ENCODE assay signal across 28 cellular contexts in the genomic region with DNA sequence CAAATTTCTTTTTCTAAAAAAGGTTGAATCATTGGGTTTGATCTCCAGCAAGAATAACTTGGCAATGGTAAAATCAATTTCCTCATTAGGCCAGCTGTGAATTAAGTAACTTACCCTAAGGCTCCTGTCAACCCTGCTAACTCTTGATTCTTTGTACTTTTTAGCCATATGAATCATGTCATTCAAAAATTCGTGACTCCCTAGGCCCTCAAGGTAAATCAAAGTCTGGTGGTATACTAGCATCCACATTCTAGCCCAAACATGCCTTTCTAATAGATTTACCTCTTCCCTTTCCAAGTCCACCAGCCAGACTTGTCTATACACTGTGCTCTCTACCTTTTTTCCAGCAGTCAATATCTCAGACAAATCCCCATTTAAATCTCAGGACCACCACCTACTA.
"Had no signal": no experiment of that assay in that cellular context is flagged by ENCODE, and none has a peak within 500 bp of the region (broad histone marks: within the 10 kb centered on the region; RNA-seq: fewer than 3 reads in every experiment).

No MANE protein-coding gene starts in this region.

- H3K27ac Mint-ChIP-seq: activated CD4-positive, alpha-beta memory T cell treated with anti-CD3 and anti-CD28 coated beads for 36 hours; activated CD4-positive, alpha-beta T cell treated with anti-CD3 and anti-CD28 coated beads for 36 hours; activated CD4-positive, alpha-beta T cell treated with anti-CD3 and anti-CD28 coated beads, Interleukin-2, amount 10 ng/mL, durations not matched to agents 24 days and 14 days; activated CD8-positive, alpha-beta memory T cell treated with anti-CD3 and anti-CD28 coated beads, Interleukin-2, amount 10 ng/mL, durations not matched to agents 7 days and 5 days; activated CD8-positive, alpha-beta T cell treated with anti-CD3 and anti-CD28 coated beads, Interleukin-2, amount 10 ng/mL, durations not matched to agents 7 days and 5 days; activated naive CD4-positive, alpha-beta T cell treated with anti-CD3 and anti-CD28 coated beads, Interleukin-2, amount 10 ng/mL, durations not matched to agents 7 days and 5 days; activated naive CD4-positive, alpha-beta T cell treated with anti-CD3 and anti-CD28 coated beads, Interleukin-2, amount 50 U/mL, for 72 hours; activated naive CD8-positive, alpha-beta T cell treated with anti-CD3 and anti-CD28 coated beads, Interleukin-2, amount 10 ng/mL, durations not matched to agents 7 days and 5 days; activated T-cell treated with anti-CD3 and anti-CD28 coated beads, Interleukin-2, amount 50 U/mL, for 72 hours; effector memory CD8-positive, alpha-beta T cell had no signal

- ATAC-seq: activated CD4-positive, alpha-beta T cell treated with anti-CD3 and anti-CD28 coated beads for 36 hours; activated CD8-positive, alpha-beta memory T cell treated with anti-CD3 and anti-CD28 coated beads, Interleukin-2, amount 10 ng/mL, durations not matched to agents 7 days and 5 days; activated CD8-positive, alpha-beta T cell treated with anti-CD3 and anti-CD28 coated beads, Interleukin-2, amount 10 ng/mL, durations not matched to agents 7 days and 5 days; activated naive CD4-positive, alpha-beta T cell treated with anti-CD3 and anti-CD28 coated beads, Interleukin-2, amount 50 U/mL, for 72 hours; activated T-cell treated with anti-CD3 and anti-CD28 coated beads, Interleukin-2, amount 50 U/mL, for 72 hours; effector memory CD8-positive, alpha-beta T cell; gastroesophageal sphincter had no signal

- FAIRE-seq: colon had no signal

- H3K27me3 ChIP-seq: ascending aorta, esophagus muscularis mucosa, gastroesophageal sphincter had no signal

- DNase-seq: activated CD4-positive, alpha-beta memory T cell treated with anti-CD3 and anti-CD28 coated beads for 36 hours; activated CD4-positive, alpha-beta T cell treated with anti-CD3 and anti-CD28 coated beads for 36 hours; activated CD4-positive, alpha-beta T cell treated with anti-CD3 and anti-CD28 coated beads, Interleukin-2, amount 10 ng/mL, durations not matched to agents 24 days and 14 days; activated CD4-positive, CD25-positive, alpha-beta regulatory T cell; activated CD4-positive, CD25-positive, alpha-beta regulatory T cell treated with anti-CD3 and anti-CD28 coated beads, Interleukin-2, amount 50 U/mL, for 72 hours; activated CD8-positive, alpha-beta memory T cell treated with anti-CD3 and anti-CD28 coated beads, Interleukin-2, amount 10 ng/mL, durations not matched to agents 7 days and 5 days; activated CD8-positive, alpha-beta memory T cell treated with anti-CD3 and anti-CD28 coated beads, Interleukin-2, amount 50 U/mL, for 4 hours; activated CD8-positive, alpha-beta T cell treated with anti-CD3 and anti-CD28 coated beads, Interleukin-2, amount 10 ng/mL, durations not matched to agents 7 days and 5 days; activated gamma-delta T cell; activated naive CD4-positive, alpha-beta T cell; activated naive CD4-positive, alpha-beta T cell treated with anti-CD3 and anti-CD28 coated beads, Interleukin-2, amount 10 ng/mL, durations not matched to agents 7 days and 5 days; activated naive CD8-positive, alpha-beta T cell treated with anti-CD3 and anti-CD28 coated beads, Interleukin-2, amount 10 ng/mL, durations not matched to agents 7 days and 5 days; activated T-cell treated with anti-CD3 and anti-CD28 coated beads, Interleukin-2, amount 50 U/mL, for 1 hour; activated T-cell treated with anti-CD3 and anti-CD28 coated beads, Interleukin-2, amount 50 U/mL, for 72 hours; caudate nucleus; cortex of kidney; dermis blood vessel endothelial cell; effector CD4-positive, alpha-beta T cell; effector memory CD8-positive, alpha-beta T cell; foreskin melanocyte; head of caudate nucleus; T-helper 2 cell had no signal

- H3K4me1 Mint-ChIP-seq: activated CD4-positive, alpha-beta T cell treated with anti-CD3 and anti-CD28 coated beads for 36 hours; activated CD4-positive, alpha-beta T cell treated with anti-CD3 and anti-CD28 coated beads, Interleukin-2, amount 10 ng/mL, durations not matched to agents 24 days and 14 days; activated CD8-positive, alpha-beta memory T cell treated with anti-CD3 and anti-CD28 coated beads, Interleukin-2, amount 10 ng/mL, durations not matched to agents 7 days and 5 days; activated naive CD4-positive, alpha-beta T cell treated with anti-CD3 and anti-CD28 coated beads, Interleukin-2, amount 10 ng/mL, durations not matched to agents 7 days and 5 days; activated naive CD8-positive, alpha-beta T cell treated with anti-CD3 and anti-CD28 coated beads, Interleukin-2, amount 10 ng/mL, durations not matched to agents 7 days and 5 days; brain had no signal

- H3K27ac ChIP-seq: ascending aorta, esophagus muscularis mucosa, gastroesophageal sphincter had no signal

- H3K4me3 Mint-ChIP-seq: activated CD4-positive, alpha-beta memory T cell treated with anti-CD3 and anti-CD28 coated beads for 36 hours; activated CD4-positive, alpha-beta T cell treated with anti-CD3 and anti-CD28 coated beads for 36 hours; activated CD4-positive, alpha-beta T cell treated with anti-CD3 and anti-CD28 coated beads, Interleukin-2, amount 10 ng/mL, durations not matched to agents 24 days and 14 days; activated CD8-positive, alpha-beta memory T cell treated with anti-CD3 and anti-CD28 coated beads, Interleukin-2, amount 10 ng/mL, durations not matched to agents 7 days and 5 days; activated CD8-positive, alpha-beta T cell treated with anti-CD3 and anti-CD28 coated beads, Interleukin-2, amount 10 ng/mL, durations not matched to agents 7 days and 5 days; activated naive CD4-positive, alpha-beta T cell treated with anti-CD3 and anti-CD28 coated beads, Interleukin-2, amount 10 ng/mL, durations not matched to agents 7 days and 5 days; activated naive CD8-positive, alpha-beta T cell treated with anti-CD3 and anti-CD28 coated beads, Interleukin-2, amount 10 ng/mL, durations not matched to agents 7 days and 5 days; activated T-cell treated with anti-CD3 and anti-CD28 coated beads, Interleukin-2, amount 50 U/mL, for 72 hours; brain; effector memory CD8-positive, alpha-beta T cell had no signal

- H3K4me3 ChIP-seq: ascending aorta, esophagus muscularis mucosa, gastroesophageal sphincter had no signal

- H3K36me3 ChIP-seq: ascending aorta, esophagus muscularis mucosa, gastroesophageal sphincter had no signal

- H3K9me3 Mint-ChIP-seq: activated CD4-positive, alpha-beta memory T cell treated with anti-CD3 and anti-CD28 coated beads for 36 hours; activated CD4-positive, alpha-beta T cell treated with anti-CD3 and anti-CD28 coated beads, Interleukin-2, amount 10 ng/mL, durations not matched to agents 24 days and 14 days; activated naive CD4-positive, alpha-beta T cell treated with anti-CD3 and anti-CD28 coated beads, Interleukin-2, amount 10 ng/mL, durations not matched to agents 7 days and 5 days; activated naive CD8-positive, alpha-beta T cell treated with anti-CD3 and anti-CD28 coated beads, Interleukin-2, amount 10 ng/mL, durations not matched to agents 7 days and 5 days; brain had no signal

- H3K4me1 ChIP-seq: ascending aorta, gastroesophageal sphincter had no signal

- H3K36me3 Mint-ChIP-seq: activated CD4-positive, alpha-beta memory T cell treated with anti-CD3 and anti-CD28 coated beads for 36 hours; activated CD8-positive, alpha-beta memory T cell treated with anti-CD3 and anti-CD28 coated beads, Interleukin-2, amount 10 ng/mL, durations not matched to agents 7 days and 5 days; activated naive CD4-positive, alpha-beta T cell treated with anti-CD3 and anti-CD28 coated beads, Interleukin-2, amount 10 ng/mL, durations not matched to agents 7 days and 5 days; activated naive CD4-positive, alpha-beta T cell treated with anti-CD3 and anti-CD28 coated beads, Interleukin-2, amount 50 U/mL, for 72 hours; activated naive CD8-positive, alpha-beta T cell treated with anti-CD3 and anti-CD28 coated beads, Interleukin-2, amount 10 ng/mL, durations not matched to agents 7 days and 5 days; brain had no signal

- H3K27me3 Mint-ChIP-seq: activated CD4-positive, alpha-beta memory T cell treated with anti-CD3 and anti-CD28 coated beads for 36 hours; activated CD4-positive, alpha-beta T cell treated with anti-CD3 and anti-CD28 coated beads for 36 hours; activated CD4-positive, alpha-beta T cell treated with anti-CD3 and anti-CD28 coated beads, Interleukin-2, amount 10 ng/mL, durations not matched to agents 24 days and 14 days; activated CD8-positive, alpha-beta memory T cell treated with anti-CD3 and anti-CD28 coated beads, Interleukin-2, amount 10 ng/mL, durations not matched to agents 7 days and 5 days; activated naive CD4-positive, alpha-beta T cell treated with anti-CD3 and anti-CD28 coated beads, Interleukin-2, amount 10 ng/mL, durations not matched to agents 7 days and 5 days; activated naive CD8-positive, alpha-beta T cell treated with anti-CD3 and anti-CD28 coated beads, Interleukin-2, amount 10 ng/mL, durations not matched to agents 7 days and 5 days; brain; effector memory CD8-positive, alpha-beta T cell had no signal
